Comparison of ENCODE assay signal across 7 cellular contexts in genomic region chr1:212949771-212950170, GRCh38. TPM values are rescaled to one million over a fixed set of nuclear protein-coding genes. Genes with fewer than 3 reads are reported as not detected.
DNase-seq lines count a peak whose midpoint lies in the region; ATAC-seq lines count a peak whose summit lies in the region.

No MANE protein-coding gene starts in this region.

- WGBS in right cardiac atrium = 32% methylated on average over 2 of the region's 2 CpGs
- WGBS in aorta, 2 donors = 24 to 41% methylated on average over 2 of the region's 2 CpGs

- H3K27me3 ChIP-seq in H7 (ENCODE audit: control insufficient read depth, insufficient read depth, low read length) = peaks cover 13% of the 10 kb centered on the region
- no peaks in the 10 kb centered on the region for H3K27me3 ChIP-seq in SJSA1 (replicated peaks)
- H3K27me3 ChIP-seq in right cardiac atrium (ENCODE audit: control insufficient read depth, insufficient read depth) = no peaks in the 10 kb centered on the region
- peaks cover 0 to 19% (median 14%) of the 10 kb centered on the region in 3 donors for H3K27me3 ChIP-seq in skeletal muscle tissue (ENCODE audit: control insufficient read depth in 3 of 3, insufficient read depth in 3 of 3, low read length in 3 of 3)
- H3K27me3 ChIP-seq in aorta (ENCODE audit: control insufficient read depth in 1 of 2, insufficient read depth in 2 of 2, low read length in 1 of 2) = no peaks in the 10 kb centered on the region

- peaks cover 15% of the 10 kb centered on the region for H3K36me3 ChIP-seq in H7 (replicated peaks; ENCODE audit: control insufficient read depth, insufficient read depth, low read length)
- no peaks in the 10 kb centered on the region for H3K36me3 ChIP-seq in SJSA1
- no peaks in the 10 kb centered on the region for H3K36me3 ChIP-seq in skeletal muscle tissue (ENCODE audit: control insufficient read depth in 3 of 3, insufficient read depth in 3 of 3, low read length in 3 of 3)
- H3K36me3 ChIP-seq in aorta (ENCODE audit: control insufficient read depth in 1 of 2, insufficient read depth in 2 of 2, low read length in 1 of 2) = no peaks in the 10 kb centered on the region

- H3K27ac ChIP-seq in SJSA1 (no peak overlapping the region), right cardiac atrium (ENCODE audit: low read length) (no peak overlapping the region), skeletal muscle tissue (ENCODE audit: low read depth, low read length) (no peak overlapping the region), aorta (ENCODE audit: low read depth in 1 of 2, low read length in 2 of 2) (no peak overlapping the region)

- no peak for ATAC-seq in right cardiac atrium
- no peak for ATAC-seq in aorta (ENCODE audit: low FRiP score)

- H3K9ac ChIP-seq in skeletal muscle tissue (ENCODE audit: low read depth in 1 of 3, low read length in 3 of 3) = peak overlapping the region in 2 of 3 donors; percentile 57 to 70

- intact Hi-C loops in right cardiac atrium (cut with DNase I) = no loop called here
- intact Hi-C loops in aorta (cut with DNase I) = no loop called here

- peak overlapping the region; percentile 95 for H3K4me3 ChIP-seq in H7 (ENCODE audit: insufficient read depth, low read depth, low read length)
- peak overlapping the region; percentile 43 for H3K4me3 ChIP-seq in SJSA1
- H3K4me3 ChIP-seq in right cardiac atrium (ENCODE audit: low read length) = peak overlapping the region; percentile 58
- peak overlapping the region; percentile 71 to 80 (median 73) for H3K4me3 ChIP-seq in skeletal muscle tissue (ENCODE audit: low read length in 3 of 3)
- peak overlapping the region in 1 of 2 donors; percentile 74 for H3K4me3 ChIP-seq in aorta (ENCODE audit: low read length in 2 of 2)

- H3K4me1 ChIP-seq in SJSA1 (replicated peaks) = peaks cover 17% of the 10 kb centered on the region
- H3K4me1 ChIP-seq in right cardiac atrium (ENCODE audit: control insufficient read depth, insufficient read depth, low read length) = peaks cover 3% of the 10 kb centered on the region
- peaks cover 23 to 25% (median 25%) of the 10 kb centered on the region in 3 donors for H3K4me1 ChIP-seq in skeletal muscle tissue (ENCODE audit: control insufficient read depth in 3 of 3, insufficient read depth in 3 of 3, low read length in 3 of 3)
- H3K4me1 ChIP-seq in aorta (ENCODE audit: control insufficient read depth in 1 of 2, insufficient read depth in 2 of 2, low read length in 2 of 2) = no peaks in the 10 kb centered on the region

- no peaks in the 10 kb centered on the region for H3K9me3 ChIP-seq in SJSA1 (replicated peaks)
- H3K9me3 ChIP-seq in right cardiac atrium (ENCODE audit: control insufficient read depth, low read length) = no peaks in the 10 kb centered on the region
- H3K9me3 ChIP-seq in skeletal muscle tissue (ENCODE audit: control insufficient read depth in 3 of 3, low read length in 3 of 3) = no peaks in the 10 kb centered on the region
- H3K9me3 ChIP-seq in aorta (ENCODE audit: control insufficient read depth, low read length) = no peaks in the 10 kb centered on the region

- no peak for DNase-seq in H7
- DNase-seq in SJSA1 (ENCODE audit: low read depth in 1 of 2, low spot score in 2 of 2) = no peak
- no peak for DNase-seq in right cardiac atrium
- DNase-seq in aorta = no peak
- no peak for DNase-seq in stimulated activated CD4-positive, alpha-beta T cell treated with anti-CD3 and anti-CD28 coated beads, Interleukin-12 subunit alpha, Interleukin-12 subunit beta, amount 100 ng/mL, for 4 hours
- no peak for DNase-seq in NCI-H1417 treated with DMSO at 0.1 percent for 48 hours (lab: John Stamatoyannopoulos, UW)

RNA-seq across cellular contexts. Expression of gene VASH2, which starts 0.6 kb away (rescaled TPM):
- total RNA-seq in H7 (2014; rRNA removed; shearing (Covaris generic)) = 50.9 and 74.6 TPM in 2 replicates
- 1.0 and 2.7 TPM in 2 replicates for total RNA-seq in SJSA1 (2014; rRNA removed; shearing (Covaris generic))
- total RNA-seq in right cardiac atrium = 1 to 10 TPM in 3 of 4 donors, under 1 TPM in 1; 0.91 to 1.3 (median 1.0) TPM
- polyA plus RNA-seq in right cardiac atrium = 0.50 TPM
- total RNA-seq in skeletal muscle tissue = 11.5 TPM
- 1 to 10 TPM in 1 of 2 donors, under 1 TPM in 1; 0.29 to 1.8 TPM for total RNA-seq in aorta
- under 1 TPM; 0.26 to 0.38 TPM for polyA plus RNA-seq in aorta
